15 cellular contexts compared by ENCODE assay signal in genomic region chr20:9100721-9101120, GRCh38. TPM values are rescaled to one million over a fixed set of nuclear protein-coding genes. Genes with fewer than 3 reads are reported as not detected.
DNase-seq lines count a peak whose midpoint lies in the region; ATAC-seq and TF ChIP-seq lines count a peak whose summit lies in the region.
"Had no signal": no experiment of that assay in that cellular context is flagged by ENCODE, and none has a peak within 500 bp of the region (broad histone marks: within the 10 kb centered on the region; RNA-seq: fewer than 3 reads in every experiment).

No MANE protein-coding gene starts in this region.

- no peak overlapping the region for H3K27ac ChIP-seq in neural progenitor cell
- H3K27ac ChIP-seq: C4-2B had no signal

- H3K9me3 Mint-ChIP-seq in HFFc6 (peaks cover 4% of the 10 kb centered on the region; the same call in 1 of the 2 replicates), neural progenitor cell (no peaks in the 10 kb centered on the region)
- H3K9me3 Mint-ChIP-seq: CD4-positive, alpha-beta T cell; H9 had no signal

- H3K27me3 ChIP-seq in neural progenitor cell = no peaks in the 10 kb centered on the region

- no peak overlapping the region for H3K4me2 ChIP-seq in neural progenitor cell

- H3K27me3 Mint-ChIP-seq in HFFc6 (ENCODE audit: insufficient read depth) (no peaks in the 10 kb centered on the region; the same call in 1 of the 2 replicates), neural progenitor cell (ENCODE audit: insufficient read depth, low read depth) (no peaks in the 10 kb centered on the region)
- H3K27me3 Mint-ChIP-seq: CD4-positive, alpha-beta T cell had no signal

- no peak for TF ChIP-seq CTCF in HFFc6 (IDR thresholded peaks at IDR 0.05)
- no peak for TF ChIP-seq CTCF in neural progenitor cell (IDR thresholded peaks at IDR 0.05)

- no peak overlapping the region for H3K4me3 ChIP-seq in neural progenitor cell
- H3K4me3 ChIP-seq: GM12878, K562 had no signal

- no peak overlapping the region for H2AFZ ChIP-seq in neural progenitor cell (replicated peaks)

- peaks cover 6% of the 10 kb centered on the region for H3K79me2 ChIP-seq in neural progenitor cell (ENCODE audit: low read depth)

- H3K4me1 Mint-ChIP-seq in HFFc6 (ENCODE audit: low read depth) = peaks cover 20% of the 10 kb centered on the region
- H3K4me1 Mint-ChIP-seq in neural progenitor cell = no peaks in the 10 kb centered on the region

- no peaks in the 10 kb centered on the region for H4K20me1 ChIP-seq in neural progenitor cell (ENCODE audit: low read depth)

- H3F3A ChIP-seq in neural progenitor cell (ENCODE audit: low read depth) = no peaks in the 10 kb centered on the region

- DNase-seq in HFFc6 (no peak), NCI-H1694 treated with DMSO at 0.1 percent for 48 hours (lab: John Stamatoyannopoulos, UW) (peak; percentile 46), NCI-H524 treated with DMSO at 0.1 percent for 48 hours (lab: John Stamatoyannopoulos, UW) (peak; percentile 79), neural progenitor cell (ENCODE audit: low spot score) (no peak), NCI-H2196 (lab: John Stamatoyannopoulos, UW; ENCODE audit: unreplicated experiment) (no peak), HK-2 (ENCODE audit: unreplicated experiment) (no peak)
- DNase-seq: ACHN; Caco-2; CD4-positive, alpha-beta T cell; DMS79 treated with DMSO at 0.1 percent for 48 hours; H9 had no signal

- no peak overlapping the region for H3K4me3 Mint-ChIP-seq in HFFc6
- no peak overlapping the region for H3K4me3 Mint-ChIP-seq in neural progenitor cell
- H3K4me3 Mint-ChIP-seq: CD4-positive, alpha-beta T cell; H9 had no signal

- H3K27ac Mint-ChIP-seq in HFFc6 = peak overlapping the region; percentile 49; the same call in 1 of the 2 replicates
- H3K27ac Mint-ChIP-seq in neural progenitor cell = peak overlapping the region; percentile 50
- H3K27ac Mint-ChIP-seq: CD4-positive, alpha-beta T cell; H9 had no signal

- ATAC-seq in HG03432 (IDR thresholded peaks at IDR 0.05; ENCODE audit: unreplicated experiment) = no peak
- ATAC-seq: GM12878, K562 had no signal

- H3K4me1 ChIP-seq in neural progenitor cell = peaks cover 3% of the 10 kb centered on the region
- H3K4me1 ChIP-seq: Caco-2 had no signal

- no peak overlapping the region for H3K9ac ChIP-seq in neural progenitor cell

- H3K36me3 ChIP-seq in neural progenitor cell = no peaks in the 10 kb centered on the region

- no peaks in the 10 kb centered on the region for H3K9me3 ChIP-seq in neural progenitor cell (ENCODE audit: low read depth)
- H3K9me3 ChIP-seq: Caco-2 had no signal

- H3K36me3 Mint-ChIP-seq in HFFc6 (ENCODE audit: low read depth) (peaks cover 36% of the 10 kb centered on the region), neural progenitor cell (no peaks in the 10 kb centered on the region)

RNA-seq across cellular contexts. Expression of gene PLCB4, which starts 31.8 kb away (rescaled TPM):
- total RNA-seq in HFFc6 (2021; fragmentation: NEBNext Ultra II Directional; extraction: Animal tissue kit (Norgen Biotek cat#: 25700)) = 10 to 100 TPM; 71.8 to 95.7 (median 79.1) TPM
- 17.7 and 20.6 TPM in 2 replicates for total RNA-seq in neural progenitor cell (ENCODE audit: low replicate concordance)
- total RNA-seq: GM12878 had no signal

Comparison
In these comparisons a context has a peak if more than half of its experiments do, and no peak if none do; other contexts are left out.
1. DNase-seq: peak in NCI-H1694 treated with DMSO at 0.1 percent for 48 hours (single experiment) and NCI-H524 treated with DMSO at 0.1 percent for 48 hours (single experiment); none in HFFc6 (single experiment), neural progenitor cell (single experiment), NCI-H2196 (single experiment) and HK-2 (single experiment).